In the genomic region with DNA sequence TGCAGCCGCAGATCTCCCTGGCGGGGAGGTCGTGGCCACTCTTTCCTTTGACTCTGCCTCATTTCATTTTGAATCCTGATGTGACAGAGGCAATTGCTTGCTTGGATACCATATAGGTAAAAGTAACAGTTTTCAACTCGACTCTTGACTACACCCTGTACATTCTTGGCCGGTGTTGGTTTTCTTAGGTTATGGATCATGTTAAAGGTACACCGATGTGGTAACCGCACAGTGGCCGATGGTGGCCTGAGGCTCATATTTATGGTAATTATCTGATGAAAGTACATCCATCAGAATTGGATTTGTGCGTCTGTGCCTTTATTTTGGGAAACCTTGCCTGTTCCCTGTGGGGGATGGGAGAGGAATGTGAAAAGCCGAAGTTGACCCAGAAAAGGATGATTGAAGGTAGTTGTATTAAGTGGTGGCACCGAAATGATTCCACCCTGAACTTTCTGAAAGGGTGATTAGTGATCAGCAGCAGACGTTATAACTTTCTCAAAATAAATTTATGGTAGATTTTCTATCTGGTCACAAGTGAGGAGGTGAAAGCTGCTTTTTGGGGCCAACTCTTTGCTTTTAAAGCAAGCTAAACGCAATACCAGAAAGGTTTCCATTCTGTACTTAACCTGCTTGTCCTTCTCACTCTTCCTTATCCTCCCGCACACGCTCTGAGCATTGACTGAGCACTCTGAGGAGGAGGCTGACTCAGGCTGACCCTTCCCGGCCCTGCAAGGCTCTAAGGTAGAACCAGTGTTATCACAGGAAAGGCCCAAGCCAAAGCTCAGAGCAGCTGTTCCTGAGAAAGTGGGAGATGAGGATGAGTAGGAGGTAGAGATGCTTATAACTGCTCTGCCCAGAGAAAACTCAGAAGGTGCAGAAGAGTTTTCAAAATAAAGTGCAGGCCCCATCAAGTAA, we compare ENCODE assay signal across 8 cellular contexts. TPM values are rescaled to one million over a fixed set of nuclear protein-coding genes. Genes with fewer than 3 reads are reported as not detected.
A peak's percentile ranks its signal among the peaks of the same experiment; 100 is the strongest.
DNase-seq lines count a peak whose midpoint lies in the region; ATAC-seq and TF ChIP-seq lines count a peak whose summit lies in the region.

No MANE protein-coding gene starts in this region.

- H3K36me3 ChIP-seq in SK-N-SH (replicated peaks in 1 of 2; ENCODE audit: control insufficient read depth in 1 of 2, insufficient read depth in 2 of 2, low read length in 1 of 2) (peaks cover 3% of the 10 kb centered on the region in 2 experiments), fibroblast of lung (ENCODE audit: control insufficient read depth, insufficient read depth, low read length) (no peaks in the 10 kb centered on the region)

- 48% methylated on average over 16 of the region's 16 CpGs for whole genome bisulfite sequencing in SK-N-SH (ENCODE audit: low lambda C conversion rate)

- H3K9me2 ChIP-seq in SK-N-SH: no peaks in the 10 kb centered on the region

- peaks cover 6% of the 10 kb centered on the region for H3K27me3 Mint-ChIP-seq in progenitor cell of endocrine pancreas

- peak overlapping the region; percentile 83 for H3K9ac ChIP-seq in SK-N-SH
- H3K9ac ChIP-seq in fibroblast of lung (ENCODE audit: insufficient read depth, low read length): no peak overlapping the region

- TF ChIP-seq EP300 in SK-N-SH (IDR thresholded peaks at IDR 0.05; ENCODE audit: borderline replicate concordance in 1 of 2, low read depth in 1 of 2, low read length in 1 of 2): no peak

- H3K4me3 Mint-ChIP-seq in progenitor cell of endocrine pancreas (ENCODE audit: low read depth): peak overlapping the region; percentile 86

- DNase-seq in NCI-H510A treated with DMSO at 0.1 percent for 48 hours (lab: John Stamatoyannopoulos, UW): peak; percentile 57
- DNase-seq in NCI-H510A (lab: John Stamatoyannopoulos, UW): no peak
- no peak for DNase-seq in SK-N-SH
- DNase-seq in fibroblast of lung (ENCODE audit: low read depth in 2 of 2): peak; percentile 23 to 58
- no peak for DNase-seq in progenitor cell of endocrine pancreas (ENCODE audit: low spot score, unreplicated experiment)
- no peak for DNase-seq in AG08396 (ENCODE audit: low spot score)
- no peak for DNase-seq in T1000 (lab: John Stamatoyannopoulos, UW)

- H2AFZ ChIP-seq in SK-N-SH (ENCODE audit: low read depth) (peak overlapping the region; percentile 55; the same call in 1 of the 2 replicates), fibroblast of lung (ENCODE audit: low read length) (no peak overlapping the region)

- TF ChIP-seq CTCF in SK-N-SH (IDR thresholded peaks at IDR 0.05) (no peak), fibroblast of lung (conservative IDR thresholded peaks at IDR 0.05 in 1 of 2, IDR thresholded peaks at IDR 0.05 in 1 of 2; ENCODE audit: low read depth in 1 of 2, low read length in 2 of 2) (no peak), progenitor cell of endocrine pancreas (IDR thresholded peaks at IDR 0.05; ENCODE audit: unreplicated experiment) (no peak)

- H3K79me2 ChIP-seq in SK-N-SH (ENCODE audit: insufficient read depth) (peaks cover 31% of the 10 kb centered on the region), fibroblast of lung (ENCODE audit: control insufficient read depth, insufficient read depth, low read length) (no peaks in the 10 kb centered on the region)

- peaks cover 24% of the 10 kb centered on the region for H3K4me1 Mint-ChIP-seq in progenitor cell of endocrine pancreas (ENCODE audit: low read depth)

- H3K4me3 ChIP-seq in SK-N-SH (ENCODE audit: low read depth in 2 of 2, low read length in 1 of 2): peak overlapping the region; percentile 79 to 88
- peak overlapping the region in 3 of 4 experiments; percentile 28 to 82 (median 68) for H3K4me3 ChIP-seq in fibroblast of lung (replicated peaks in 1 of 4; ENCODE audit: control extremely low read depth in 1 of 4, insufficient read depth in 1 of 4, low read depth in 3 of 4, low read length in 4 of 4)

- H3F3A ChIP-seq in SK-N-SH (replicated peaks; ENCODE audit: insufficient read depth): no peaks in the 10 kb centered on the region

- H3K4me2 ChIP-seq in SK-N-SH (peak overlapping the region; percentile 94), fibroblast of lung (ENCODE audit: extremely low read depth, insufficient read depth, low read length) (peak overlapping the region; percentile 7)

- no peaks in the 10 kb centered on the region for H4K20me1 ChIP-seq in SK-N-SH (ENCODE audit: insufficient read depth)
- no peaks in the 10 kb centered on the region for H4K20me1 ChIP-seq in fibroblast of lung (ENCODE audit: control insufficient read depth, extremely low read depth, insufficient read depth, low read length)

- no peak for ATAC-seq in GM21737 (IDR thresholded peaks at IDR 0.05; ENCODE audit: unreplicated experiment)

- no peaks in the 10 kb centered on the region for H3K9me3 Mint-ChIP-seq in progenitor cell of endocrine pancreas (ENCODE audit: low read depth)

- no peak for TF ChIP-seq RAD21 in SK-N-SH (IDR thresholded peaks at IDR 0.05; ENCODE audit: low read length)

- H3K27ac Mint-ChIP-seq in progenitor cell of endocrine pancreas: peak overlapping the region; percentile 95

- H3K27ac ChIP-seq in SK-N-SH (ENCODE audit: low read depth in 2 of 2, low read length in 1 of 2) (peak overlapping the region in 1 of 2 experiments; percentile 77; a peak in 3 of 4 replicates), fibroblast of lung (ENCODE audit: insufficient read depth, low read length) (no peak overlapping the region)

- H3K27me3 ChIP-seq in SK-N-SH (ENCODE audit: insufficient read depth) (no peaks in the 10 kb centered on the region), fibroblast of lung (ENCODE audit: control insufficient read depth, insufficient read depth, low read length) (peaks cover 4% of the 10 kb centered on the region)

- H3K9me3 ChIP-seq in SK-N-SH: no peaks in the 10 kb centered on the region
- no peaks in the 10 kb centered on the region for H3K9me3 ChIP-seq in fibroblast of lung (ENCODE audit: control insufficient read depth, insufficient read depth, low read depth, low read length)

- peaks cover 0 to 2% of the 10 kb centered on the region in 2 experiments; a peak in 1 of 4 replicates for H3K4me1 ChIP-seq in SK-N-SH (ENCODE audit: control insufficient read depth in 1 of 2, insufficient read depth in 2 of 2, low read depth in 1 of 2, low read length in 1 of 2)
- no peaks in the 10 kb centered on the region for H3K4me1 ChIP-seq in fibroblast of lung (ENCODE audit: control insufficient read depth, extremely low read depth, insufficient read depth, low read length)

- peaks cover 7% of the 10 kb centered on the region for H3K36me3 Mint-ChIP-seq in progenitor cell of endocrine pancreas (ENCODE audit: insufficient read depth)

- POLR2A ChIA-PET in SK-N-SH (lab: Yijun Ruan, JAX): interaction anchor here (1.1 kb wide), 1 partner anchor 173 kb away, joined by 3 read pairs; a partner anchor contains a TSS

- CTCF ChIA-PET in SK-N-SH (lab: Yijun Ruan, JAX): interaction anchor here (1.1 to 3.4 kb wide), 4 partner anchors 71 to 133 kb away, joined by 3 to 19 read pairs (median 4); no protein-coding TSS in a partner anchor

TF ChIP-seq in SK-N-SH, 30 proteins besides CTCF, POLR2A, EP300 and RAD21:
- 0 out of 2 replicates have a peak, but pooled peaks have one; percentile 1 for TF ChIP-seq SIN3A (IDR thresholded peaks at IDR 0.05; ENCODE audit: borderline replicate concordance, low read depth, low read length)
- TF ChIP-seq NRF1 (IDR thresholded peaks at IDR 0.05; ENCODE audit: low read depth, low read length): no peak

RNA-seq across cellular contexts. Expression of a gene that starts 2.0 kb away (rescaled TPM):
- polyA plus RNA-seq in SK-N-SH (2012; rRNA removed): 4.7 and 6.0 TPM in 2 replicates
- 6.9 and 8.4 TPM in 2 replicates for polyA plus RNA-seq in SK-N-SH (2012; cell fraction: cytosol; rRNA removed)
- 2.6 and 5.7 TPM in 2 replicates for polyA plus RNA-seq in SK-N-SH (2012; cell fraction: nucleus; rRNA removed)
- 1.3 and 2.8 TPM in 2 replicates for total RNA-seq in fibroblast of lung
- 0.96 and 1.7 TPM in 2 replicates for polyA plus RNA-seq in fibroblast of lung
- polyA plus RNA-seq in fibroblast of lung (2012): 1.2 and 1.3 TPM in 2 replicates
- 0.37 TPM in 1 of 2 replicates, not detected in the other for polyA minus RNA-seq in fibroblast of lung (ENCODE audit: low replicate concordance)
- 26.7 and 28.4 TPM in 2 replicates for total RNA-seq in progenitor cell of endocrine pancreas

Comparison
In these comparisons a context has a peak if more than half of its experiments do, and no peak if none do; other contexts are left out.
1. DNase-seq: peak in NCI-H510A treated with DMSO at 0.1 percent for 48 hours (single experiment) and fibroblast of lung (2 of 2); none in NCI-H510A (single experiment), SK-N-SH (single experiment), progenitor cell of endocrine pancreas (single experiment), AG08396 (single experiment) and T1000 (single experiment).